Comparison of ENCODE assay signal across 26 cellular contexts in the genomic region with DNA sequence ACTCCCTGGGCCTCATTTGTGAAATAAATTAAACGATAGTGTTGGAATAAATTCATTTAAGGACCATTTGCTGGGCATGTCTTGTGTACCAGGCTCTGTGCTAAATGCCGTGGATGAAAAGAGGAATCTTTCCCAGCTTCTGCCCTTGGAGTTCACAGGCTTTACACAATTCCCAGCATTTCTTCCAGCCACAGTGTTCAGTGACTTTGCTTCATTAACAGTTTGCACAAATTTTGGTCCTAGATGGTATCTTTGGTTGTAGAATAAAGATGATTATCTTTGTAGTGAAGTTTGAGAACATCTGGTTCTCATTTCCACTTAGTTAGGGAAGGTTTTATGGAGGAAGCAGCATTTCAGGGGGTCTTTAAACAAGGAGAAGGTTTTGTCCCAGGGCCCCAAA.
"Had no signal": no experiment of that assay in that cellular context is flagged by ENCODE, and none has a peak within 500 bp of the region (broad histone marks: within the 10 kb centered on the region; RNA-seq: fewer than 3 reads in every experiment).

No MANE protein-coding gene starts in this region.

- H3K4me2 ChIP-seq: KMS-11 had no signal

- H3K9me3 Mint-ChIP-seq: activated naive CD4-positive, alpha-beta T cell treated with anti-CD3 and anti-CD28 coated beads, Interleukin-2, amount 50 U/mL, for 24 hours; WTC11 had no signal

- H3K4me1 Mint-ChIP-seq: activated naive CD4-positive, alpha-beta T cell treated with anti-CD3 and anti-CD28 coated beads, Interleukin-2, amount 50 U/mL, for 24 hours; central memory CD8-positive, alpha-beta T cell; T-helper 17 cell had no signal

- H3K36me3 Mint-ChIP-seq: activated naive CD4-positive, alpha-beta T cell treated with anti-CD3 and anti-CD28 coated beads, Interleukin-2, amount 50 U/mL, for 24 hours had no signal

- H3K27me3 Mint-ChIP-seq: activated naive CD4-positive, alpha-beta T cell treated with anti-CD3 and anti-CD28 coated beads, Interleukin-2, amount 50 U/mL, for 24 hours; central memory CD8-positive, alpha-beta T cell; T-helper 17 cell had no signal

- H3K9ac ChIP-seq: KMS-11 had no signal

- H3K27ac ChIP-seq: ascending aorta, body of pancreas, KMS-11 had no signal

- H3K4me3 ChIP-seq: ascending aorta, body of pancreas, MG63 had no signal

- H3K4me3 Mint-ChIP-seq: activated CD8-positive, alpha-beta T cell treated with anti-CD3 and anti-CD28 coated beads, Interleukin-2, amount 10 ng/mL, durations not matched to agents 7 days and 5 days; activated naive CD4-positive, alpha-beta T cell treated with anti-CD3 and anti-CD28 coated beads, Interleukin-2, amount 50 U/mL, for 24 hours; central memory CD8-positive, alpha-beta T cell; T-helper 17 cell; WTC11 had no signal

- H3K9me3 ChIP-seq: ascending aorta, MG63 had no signal

- H3K36me3 ChIP-seq: ascending aorta, MG63 had no signal

- FAIRE-seq: bronchial epithelial cell, RCC 7860 had no signal

- H3K27me3 ChIP-seq: ascending aorta, body of pancreas, MG63 had no signal

- H3K4me1 ChIP-seq: ascending aorta, body of pancreas had no signal

- DNase-seq: activated CD4-positive, alpha-beta T cell treated with anti-CD3 and anti-CD28 coated beads for 48 hours; activated CD4-positive, alpha-beta T cell treated with anti-CD3 and anti-CD28 coated beads, Interleukin-2, amount 50 U/mL, for 4 hours; activated CD4-positive, CD25-positive, alpha-beta regulatory T cell treated with anti-CD3 and anti-CD28 coated beads, Interleukin-2, amount 50 U/mL, for 72 hours; activated CD8-positive, alpha-beta memory T cell treated with anti-CD3 and anti-CD28 coated beads, Interleukin-2, amount 50 U/mL, for 48 hours; activated CD8-positive, alpha-beta T cell treated with anti-CD3 and anti-CD28 coated beads, Interleukin-2, amount 10 ng/mL, durations not matched to agents 7 days and 5 days; activated T-cell treated with anti-CD3 and anti-CD28 coated beads, Interleukin-2, amount 50 U/mL, for 1 hour; amniotic stem cell; body of pancreas; MG63; MV-4-11; NCI-H1092 treated with DMSO at 0.1 percent for 48 hours; NCI-H1436 treated with DMSO at 0.1 percent for 48 hours; NCI-H187; NCI-H2081; NCI-H446; NCI-H524; SHP77 treated with DMSO at 0.1 percent for 48 hours; T-helper 17 cell; T-helper 9 cell had no signal

- H3K27ac Mint-ChIP-seq: activated CD8-positive, alpha-beta T cell treated with anti-CD3 and anti-CD28 coated beads, Interleukin-2, amount 10 ng/mL, durations not matched to agents 7 days and 5 days; activated naive CD4-positive, alpha-beta T cell treated with anti-CD3 and anti-CD28 coated beads, Interleukin-2, amount 50 U/mL, for 24 hours; T-helper 17 cell; WTC11 had no signal
